ENCODE assay signal across 8 cellular contexts in genomic region chr17:21574611-21575255, GRCh38.
A peak's percentile ranks its signal among the peaks of the same experiment; 100 is the strongest.
DNase-seq lines count a peak whose midpoint lies in the region; ATAC-seq and TF ChIP-seq lines count a peak whose summit lies in the region.
"Not testable (repeated sequence)": the region's sequence is repeated elsewhere in the genome, so short reads cannot be mapped to it uniquely, and the experiment has no call there.

No MANE protein-coding gene starts in this region.

- not testable (repeated sequence) for H3K27ac Mint-ChIP-seq in activated T-helper 17 cell treated with anti-CD3 and anti-CD28 coated beads, Interleukin-2, amount 50 U/mL, for 72 hours; natural killer cell

- intact Hi-C loops in left colon (cut with DNase I, micrococcal nuclease); natural killer cell (cut with micrococcal nuclease); tibial artery (cut with DNase I; ENCODE audit: low total_unique reads): not testable (repeated sequence)

- peak overlapping the region; percentile 82 for H3K4me2 ChIP-seq in skeletal muscle satellite cell (ENCODE audit: low read length)

- H3K4me1 ChIP-seq in skeletal muscle satellite cell (ENCODE audit: control insufficient read depth, insufficient read depth, low read length); tibial artery: not testable (repeated sequence)

- H3K9ac ChIP-seq in skeletal muscle satellite cell (ENCODE audit: low read depth, low read length), result peak overlapping the region; percentile 72

- ATAC-seq in activated T-helper 17 cell treated with anti-CD3 and anti-CD28 coated beads, Interleukin-2, amount 50 U/mL, for 72 hours (replicated peaks); natural killer cell: not testable (repeated sequence)
- peak; percentile 51 for ATAC-seq in left colon

- H3K4me1 Mint-ChIP-seq in activated T-helper 17 cell treated with anti-CD3 and anti-CD28 coated beads, Interleukin-2, amount 50 U/mL, for 72 hours, result peaks cover 13% of the 10 kb centered on the region
- H3K4me1 Mint-ChIP-seq in natural killer cell, result not testable (repeated sequence)

- not testable (repeated sequence) for H3K27me3 ChIP-seq in skeletal muscle satellite cell (ENCODE audit: control insufficient read depth, insufficient read depth, low read length); tibial artery

- peak overlapping the region; percentile 60 for H3K4me3 Mint-ChIP-seq in activated T-helper 17 cell treated with anti-CD3 and anti-CD28 coated beads, Interleukin-2, amount 50 U/mL, for 72 hours
- H3K4me3 Mint-ChIP-seq in natural killer cell, result peak overlapping the region; percentile 29

- H3K4me3 ChIP-seq in choroid plexus epithelial cell (ENCODE audit: low read depth, low read length) (peak overlapping the region; percentile 35), fibroblast of villous mesenchyme (ENCODE audit: low read depth, low read length) (peak overlapping the region; percentile 35), skeletal muscle satellite cell (ENCODE audit: low read length) (peak overlapping the region; percentile 54), tibial artery (peak overlapping the region; percentile 50 to 58)

- H3K27me3 Mint-ChIP-seq in activated T-helper 17 cell treated with anti-CD3 and anti-CD28 coated beads, Interleukin-2, amount 50 U/mL, for 72 hours, result not testable (repeated sequence)
- H3K27me3 Mint-ChIP-seq in natural killer cell (ENCODE audit: low read depth in 2 of 2), result peaks cover 12 to 19% of the 10 kb centered on the region in 2 donors

- peak; percentile 9 for DNase-seq in EH (ENCODE audit: low read depth)
- DNase-seq in choroid plexus epithelial cell (ENCODE audit: low read depth); fibroblast of villous mesenchyme (ENCODE audit: low read depth); left colon; natural killer cell; tibial artery: not testable (repeated sequence)

- not testable (repeated sequence) for H3K36me3 Mint-ChIP-seq in activated T-helper 17 cell treated with anti-CD3 and anti-CD28 coated beads, Interleukin-2, amount 50 U/mL, for 72 hours (ENCODE audit: low read depth); natural killer cell

- not testable (repeated sequence) for H3K36me3 ChIP-seq in skeletal muscle satellite cell (ENCODE audit: insufficient read depth, low read length); tibial artery

- not testable (repeated sequence) for H3K9me3 ChIP-seq in skeletal muscle satellite cell (replicated peaks; ENCODE audit: low read length); tibial artery

- not testable (repeated sequence) for H3K9me3 Mint-ChIP-seq in activated T-helper 17 cell treated with anti-CD3 and anti-CD28 coated beads, Interleukin-2, amount 50 U/mL, for 72 hours; natural killer cell

- not testable (repeated sequence) for TF ChIP-seq CTCF in choroid plexus epithelial cell (conservative IDR thresholded peaks at IDR 0.05; ENCODE audit: low read depth, low read length); fibroblast of villous mesenchyme (IDR thresholded peaks at IDR 0.05; ENCODE audit: insufficient read depth, low read depth, low read length); natural killer cell (IDR thresholded peaks at IDR 0.05); tibial artery (IDR thresholded peaks at IDR 0.05)

- not testable (repeated sequence) for H3K27ac ChIP-seq in tibial artery
